1 cellular context compared by ENCODE assay signal in the genomic region with DNA sequence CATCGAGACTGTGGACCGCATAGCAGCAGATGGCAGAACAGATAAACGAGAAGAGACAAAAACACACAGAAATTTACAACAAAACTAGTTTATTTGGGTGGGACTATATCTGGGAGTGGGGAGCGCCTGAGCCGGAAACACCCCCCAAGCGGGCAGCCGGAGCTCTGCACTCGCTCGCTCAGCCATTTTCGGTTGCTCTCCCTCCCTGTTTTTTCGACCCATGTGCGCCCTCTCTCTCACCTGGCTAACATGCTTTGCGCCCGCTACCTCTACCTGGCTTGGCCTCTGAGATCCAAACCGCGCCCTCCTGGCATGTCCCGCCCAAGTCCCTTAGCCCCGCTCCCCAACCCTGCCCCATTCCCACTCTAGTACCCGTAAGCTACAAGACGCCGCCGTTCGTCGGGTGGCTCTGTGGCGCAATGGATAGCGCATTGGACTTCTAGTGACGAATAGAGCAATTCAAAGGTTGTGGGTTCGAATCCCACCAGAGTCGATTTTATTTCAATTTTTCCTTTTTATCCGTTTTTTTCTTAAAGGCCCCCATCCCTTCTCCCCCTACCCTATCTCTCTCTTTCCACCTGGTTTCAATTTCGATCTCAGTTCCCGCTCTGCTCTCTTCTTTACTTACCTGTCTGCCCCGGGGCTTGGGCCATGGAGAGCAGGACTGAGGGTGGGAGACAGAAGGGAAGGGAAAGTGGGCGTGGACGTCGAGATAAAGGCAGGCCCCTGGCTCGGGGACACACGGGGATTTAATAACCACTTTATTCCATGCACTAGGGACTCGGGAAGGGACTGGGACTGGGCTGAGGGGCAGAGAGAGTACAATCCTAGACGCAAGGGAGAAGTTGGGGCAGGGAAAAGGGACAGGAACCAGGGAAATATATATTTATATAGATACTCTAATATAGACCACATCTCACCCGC.
TF ChIP-seq lines count a peak whose summit lies in the region.

No MANE protein-coding gene starts in this region.

TF ChIP-seq in WTC11, 78 proteins besides CTCF, POLR2A, EP300 and RAD21 (continued from another document):
- TF ChIP-seq, protein P1, sequence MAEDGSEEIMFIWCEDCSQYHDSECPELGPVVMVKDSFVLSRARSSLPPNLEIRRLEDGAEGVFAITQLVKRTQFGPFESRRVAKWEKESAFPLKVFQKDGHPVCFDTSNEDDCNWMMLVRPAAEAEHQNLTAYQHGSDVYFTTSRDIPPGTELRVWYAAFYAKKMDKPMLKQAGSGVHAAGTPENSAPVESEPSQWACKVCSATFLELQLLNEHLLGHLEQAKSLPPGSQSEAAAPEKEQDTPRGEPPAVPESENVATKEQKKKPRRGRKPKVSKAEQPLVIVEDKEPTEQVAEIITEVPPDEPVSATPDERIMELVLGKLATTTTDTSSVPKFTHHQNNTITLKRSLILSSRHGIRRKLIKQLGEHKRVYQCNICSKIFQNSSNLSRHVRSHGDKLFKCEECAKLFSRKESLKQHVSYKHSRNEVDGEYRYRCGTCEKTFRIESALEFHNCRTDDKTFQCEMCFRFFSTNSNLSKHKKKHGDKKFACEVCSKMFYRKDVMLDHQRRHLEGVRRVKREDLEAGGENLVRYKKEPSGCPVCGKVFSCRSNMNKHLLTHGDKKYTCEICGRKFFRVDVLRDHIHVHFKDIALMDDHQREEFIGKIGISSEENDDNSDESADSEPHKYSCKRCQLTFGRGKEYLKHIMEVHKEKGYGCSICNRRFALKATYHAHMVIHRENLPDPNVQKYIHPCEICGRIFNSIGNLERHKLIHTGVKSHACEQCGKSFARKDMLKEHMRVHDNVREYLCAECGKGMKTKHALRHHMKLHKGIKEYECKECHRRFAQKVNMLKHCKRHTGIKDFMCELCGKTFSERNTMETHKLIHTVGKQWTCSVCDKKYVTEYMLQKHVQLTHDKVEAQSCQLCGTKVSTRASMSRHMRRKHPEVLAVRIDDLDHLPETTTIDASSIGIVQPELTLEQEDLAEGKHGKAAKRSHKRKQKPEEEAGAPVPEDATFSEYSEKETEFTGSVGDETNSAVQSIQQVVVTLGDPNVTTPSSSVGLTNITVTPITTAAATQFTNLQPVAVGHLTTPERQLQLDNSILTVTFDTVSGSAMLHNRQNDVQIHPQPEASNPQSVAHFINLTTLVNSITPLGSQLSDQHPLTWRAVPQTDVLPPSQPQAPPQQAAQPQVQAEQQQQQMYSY (CRISPR knock-in tag; IDR thresholded peaks at IDR 0.05), result no peak
- TF ChIP-seq, protein P2, sequence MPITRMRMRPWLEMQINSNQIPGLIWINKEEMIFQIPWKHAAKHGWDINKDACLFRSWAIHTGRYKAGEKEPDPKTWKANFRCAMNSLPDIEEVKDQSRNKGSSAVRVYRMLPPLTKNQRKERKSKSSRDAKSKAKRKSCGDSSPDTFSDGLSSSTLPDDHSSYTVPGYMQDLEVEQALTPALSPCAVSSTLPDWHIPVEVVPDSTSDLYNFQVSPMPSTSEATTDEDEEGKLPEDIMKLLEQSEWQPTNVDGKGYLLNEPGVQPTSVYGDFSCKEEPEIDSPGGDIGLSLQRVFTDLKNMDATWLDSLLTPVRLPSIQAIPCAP (CRISPR knock-in tag; IDR thresholded peaks at IDR 0.05), result no peak
- TF ChIP-seq, protein P3, sequence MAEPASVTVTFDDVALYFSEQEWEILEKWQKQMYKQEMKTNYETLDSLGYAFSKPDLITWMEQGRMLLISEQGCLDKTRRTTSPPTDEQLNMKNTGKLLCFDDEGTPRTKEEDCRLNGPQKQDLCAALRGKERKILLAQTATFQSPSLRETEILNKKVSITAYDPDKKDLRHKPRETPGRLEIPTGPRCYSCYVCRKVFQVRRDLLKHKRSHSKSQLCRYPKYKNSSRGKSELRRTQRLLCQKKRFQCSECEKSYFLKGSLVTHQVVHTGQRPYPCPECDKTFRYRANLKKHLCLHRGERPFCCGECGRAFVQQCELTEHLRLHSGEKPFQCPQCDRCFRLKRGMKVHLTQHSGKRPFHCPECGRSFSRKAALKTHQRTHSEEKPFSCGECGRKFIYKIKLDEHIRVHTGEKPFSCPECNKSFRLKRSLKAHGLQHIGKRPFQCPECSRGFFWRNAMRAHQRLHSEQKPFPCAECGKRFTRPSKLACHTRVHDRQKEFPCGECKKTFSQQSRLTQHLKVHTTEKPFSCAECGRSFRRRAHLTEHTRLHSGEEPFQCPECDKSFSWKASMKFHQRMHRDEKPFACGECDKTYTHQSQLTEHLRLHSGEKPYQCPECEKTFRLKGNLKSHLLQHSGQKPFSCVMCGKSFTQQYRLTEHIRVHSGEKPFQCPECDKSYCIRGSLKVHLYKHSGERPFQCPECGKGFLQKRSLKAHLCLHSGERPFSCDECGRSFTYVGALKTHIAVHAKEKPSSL (CRISPR knock-in tag; conservative IDR thresholded peaks at IDR 0.05), result no peak
- TF ChIP-seq, protein P4, sequence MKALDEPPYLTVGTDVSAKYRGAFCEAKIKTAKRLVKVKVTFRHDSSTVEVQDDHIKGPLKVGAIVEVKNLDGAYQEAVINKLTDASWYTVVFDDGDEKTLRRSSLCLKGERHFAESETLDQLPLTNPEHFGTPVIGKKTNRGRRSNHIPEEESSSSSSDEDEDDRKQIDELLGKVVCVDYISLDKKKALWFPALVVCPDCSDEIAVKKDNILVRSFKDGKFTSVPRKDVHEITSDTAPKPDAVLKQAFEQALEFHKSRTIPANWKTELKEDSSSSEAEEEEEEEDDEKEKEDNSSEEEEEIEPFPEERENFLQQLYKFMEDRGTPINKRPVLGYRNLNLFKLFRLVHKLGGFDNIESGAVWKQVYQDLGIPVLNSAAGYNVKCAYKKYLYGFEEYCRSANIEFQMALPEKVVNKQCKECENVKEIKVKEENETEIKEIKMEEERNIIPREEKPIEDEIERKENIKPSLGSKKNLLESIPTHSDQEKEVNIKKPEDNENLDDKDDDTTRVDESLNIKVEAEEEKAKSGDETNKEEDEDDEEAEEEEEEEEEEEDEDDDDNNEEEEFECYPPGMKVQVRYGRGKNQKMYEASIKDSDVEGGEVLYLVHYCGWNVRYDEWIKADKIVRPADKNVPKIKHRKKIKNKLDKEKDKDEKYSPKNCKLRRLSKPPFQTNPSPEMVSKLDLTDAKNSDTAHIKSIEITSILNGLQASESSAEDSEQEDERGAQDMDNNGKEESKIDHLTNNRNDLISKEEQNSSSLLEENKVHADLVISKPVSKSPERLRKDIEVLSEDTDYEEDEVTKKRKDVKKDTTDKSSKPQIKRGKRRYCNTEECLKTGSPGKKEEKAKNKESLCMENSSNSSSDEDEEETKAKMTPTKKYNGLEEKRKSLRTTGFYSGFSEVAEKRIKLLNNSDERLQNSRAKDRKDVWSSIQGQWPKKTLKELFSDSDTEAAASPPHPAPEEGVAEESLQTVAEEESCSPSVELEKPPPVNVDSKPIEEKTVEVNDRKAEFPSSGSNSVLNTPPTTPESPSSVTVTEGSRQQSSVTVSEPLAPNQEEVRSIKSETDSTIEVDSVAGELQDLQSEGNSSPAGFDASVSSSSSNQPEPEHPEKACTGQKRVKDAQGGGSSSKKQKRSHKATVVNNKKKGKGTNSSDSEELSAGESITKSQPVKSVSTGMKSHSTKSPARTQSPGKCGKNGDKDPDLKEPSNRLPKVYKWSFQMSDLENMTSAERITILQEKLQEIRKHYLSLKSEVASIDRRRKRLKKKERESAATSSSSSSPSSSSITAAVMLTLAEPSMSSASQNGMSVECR (CRISPR knock-in tag; IDR thresholded peaks at IDR 0.05; ENCODE audit: borderline replicate concordance), result peak; percentile 29; the same call in 1 of the 2 replicates
- TF ChIP-seq PRRX2 (CRISPR knock-in tag; IDR thresholded peaks at IDR 0.05) (no peak), FOXK1 (CRISPR knock-in tag; IDR thresholded peaks at IDR 0.05) (no peak; the same call in 1 of the 2 replicates), NFYB (CRISPR knock-in tag; conservative IDR thresholded peaks at IDR 0.05; ENCODE audit: low read depth) (0 out of 2 replicates have a peak, but pooled peaks have one; percentile 9), CREB1 (CRISPR knock-in tag; IDR thresholded peaks at IDR 0.05) (no peak), TCF7 (CRISPR knock-in tag; IDR thresholded peaks at IDR 0.05; ENCODE audit: low read depth) (no peak)
- TF ChIP-seq, protein P5, sequence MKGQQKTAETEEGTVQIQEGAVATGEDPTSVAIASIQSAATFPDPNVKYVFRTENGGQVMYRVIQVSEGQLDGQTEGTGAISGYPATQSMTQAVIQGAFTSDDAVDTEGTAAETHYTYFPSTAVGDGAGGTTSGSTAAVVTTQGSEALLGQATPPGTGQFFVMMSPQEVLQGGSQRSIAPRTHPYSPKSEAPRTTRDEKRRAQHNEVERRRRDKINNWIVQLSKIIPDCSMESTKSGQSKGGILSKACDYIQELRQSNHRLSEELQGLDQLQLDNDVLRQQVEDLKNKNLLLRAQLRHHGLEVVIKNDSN (CRISPR knock-in tag; IDR thresholded peaks at IDR 0.05), result no peak
- TF ChIP-seq, protein P6, sequence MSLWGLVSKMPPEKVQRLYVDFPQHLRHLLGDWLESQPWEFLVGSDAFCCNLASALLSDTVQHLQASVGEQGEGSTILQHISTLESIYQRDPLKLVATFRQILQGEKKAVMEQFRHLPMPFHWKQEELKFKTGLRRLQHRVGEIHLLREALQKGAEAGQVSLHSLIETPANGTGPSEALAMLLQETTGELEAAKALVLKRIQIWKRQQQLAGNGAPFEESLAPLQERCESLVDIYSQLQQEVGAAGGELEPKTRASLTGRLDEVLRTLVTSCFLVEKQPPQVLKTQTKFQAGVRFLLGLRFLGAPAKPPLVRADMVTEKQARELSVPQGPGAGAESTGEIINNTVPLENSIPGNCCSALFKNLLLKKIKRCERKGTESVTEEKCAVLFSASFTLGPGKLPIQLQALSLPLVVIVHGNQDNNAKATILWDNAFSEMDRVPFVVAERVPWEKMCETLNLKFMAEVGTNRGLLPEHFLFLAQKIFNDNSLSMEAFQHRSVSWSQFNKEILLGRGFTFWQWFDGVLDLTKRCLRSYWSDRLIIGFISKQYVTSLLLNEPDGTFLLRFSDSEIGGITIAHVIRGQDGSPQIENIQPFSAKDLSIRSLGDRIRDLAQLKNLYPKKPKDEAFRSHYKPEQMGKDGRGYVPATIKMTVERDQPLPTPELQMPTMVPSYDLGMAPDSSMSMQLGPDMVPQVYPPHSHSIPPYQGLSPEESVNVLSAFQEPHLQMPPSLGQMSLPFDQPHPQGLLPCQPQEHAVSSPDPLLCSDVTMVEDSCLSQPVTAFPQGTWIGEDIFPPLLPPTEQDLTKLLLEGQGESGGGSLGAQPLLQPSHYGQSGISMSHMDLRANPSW (CRISPR knock-in tag; conservative IDR thresholded peaks at IDR 0.05; ENCODE audit: low read depth), result no peak
- TF ChIP-seq, protein P7, sequence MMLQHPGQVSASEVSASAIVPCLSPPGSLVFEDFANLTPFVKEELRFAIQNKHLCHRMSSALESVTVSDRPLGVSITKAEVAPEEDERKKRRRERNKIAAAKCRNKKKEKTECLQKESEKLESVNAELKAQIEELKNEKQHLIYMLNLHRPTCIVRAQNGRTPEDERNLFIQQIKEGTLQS (CRISPR knock-in tag; conservative IDR thresholded peaks at IDR 0.05), result no peak
